In the genomic region with DNA sequence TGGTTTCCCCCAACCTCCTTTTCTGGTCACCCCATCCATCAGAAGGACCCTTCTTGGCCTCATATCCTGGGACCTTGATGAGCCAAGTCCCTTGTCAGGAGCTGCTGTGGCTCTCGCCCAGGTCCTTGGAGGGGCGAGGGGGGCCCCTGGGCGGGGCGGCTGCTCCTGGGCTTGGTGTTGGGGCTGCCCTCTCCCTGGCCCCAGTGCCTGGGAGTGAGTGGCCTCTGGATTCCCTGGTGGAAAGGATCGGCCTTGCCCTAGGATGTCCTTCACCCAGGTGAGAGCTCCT, we compare ENCODE assay signal across 10 cellular contexts. TPM values are rescaled to one million over a fixed set of nuclear protein-coding genes. Genes with fewer than 3 reads are reported as not detected.
A peak's percentile ranks its signal among the peaks of the same experiment; 100 is the strongest.
DNase-seq lines count a peak whose midpoint lies in the region; ATAC-seq, FAIRE-seq and TF ChIP-seq lines count a peak whose summit lies in the region.
"Had no signal": no experiment of that assay in that cellular context is flagged by ENCODE, and none has a peak within 500 bp of the region (broad histone marks: within the 10 kb centered on the region; RNA-seq: fewer than 3 reads in every experiment).

No MANE protein-coding gene starts in this region.

- H3K4me2 ChIP-seq in hepatocyte = peak overlapping the region; percentile 65

- DNase-seq in HL-60 (ENCODE audit: low read depth in 1 of 2, low spot score in 1 of 2) = no peak
- no peak for DNase-seq in T-helper 17 cell
- no peak for DNase-seq in hepatocyte (ENCODE audit: low spot score)
- no peak for DNase-seq in spleen
- DNase-seq in kidney tubule cell (ENCODE audit: low spot score) = no peak
- no peak for DNase-seq in RCC 7860 (ENCODE audit: low spot score)
- DNase-seq in pons (ENCODE audit: low spot score) = no peak
- DNase-seq: NCI-H187 treated with DMSO at 0.1 percent for 48 hours had no signal

- no peak for TF ChIP-seq POLR2A in spleen (IDR thresholded peaks at IDR 0.05)

- H3K4me3 Mint-ChIP-seq in T-helper 17 cell = peak overlapping the region; percentile 7
- H3K4me3 Mint-ChIP-seq: nephron had no signal

- intact Hi-C loops in spleen (cut with DNase I; ENCODE audit: low total_unique reads) = no loop called here

- 76% methylated on average over 5 of the region's 5 CpGs for WGBS in hepatocyte (ENCODE audit: low lambda C conversion rate, missing lambda C conversion rate)
- 19 to 32% (median 25%) methylated on average over 4 to 5 of the region's 5 CpGs for WGBS in spleen, 5 donors

- H3K36me3 Mint-ChIP-seq in T-helper 17 cell (ENCODE audit: low read depth) = no peaks in the 10 kb centered on the region

- no peak overlapping the region for H3K27ac Mint-ChIP-seq in T-helper 17 cell

- H3K27ac ChIP-seq in HL-60 (replicated peaks) (peak overlapping the region; percentile 69), hepatocyte (peak overlapping the region; percentile 12), spleen (peak overlapping the region in 5 of 8 donors; percentile 2 to 64 (median 56))

- H4K20me1 ChIP-seq in hepatocyte (ENCODE audit: insufficient read depth, poor library complexity, severe bottlenecking) = no peaks in the 10 kb centered on the region

- FAIRE-seq in RCC 7860 (lab: Jason Lieb, UNC) = no peak
- FAIRE-seq: astrocyte had no signal

- no peaks in the 10 kb centered on the region for H3K27me3 Mint-ChIP-seq in T-helper 17 cell

- peaks cover 6% of the 10 kb centered on the region for H3K4me1 Mint-ChIP-seq in T-helper 17 cell

- no peak overlapping the region for H2AFZ ChIP-seq in hepatocyte

- H3K4me3 ChIP-seq in HL-60 (replicated peaks; ENCODE audit: insufficient read depth, low read length) (0 out of 2 replicates have a peak overlapping the region, but pooled peaks have one; percentile 16), hepatocyte (no peak overlapping the region), spleen (peak overlapping the region in 4 of 8 donors; percentile 21 to 60 (median 32))

- H3K4me1 ChIP-seq in hepatocyte (ENCODE audit: insufficient read depth) = peaks cover 23% of the 10 kb centered on the region
- H3K4me1 ChIP-seq in spleen = peaks cover 18 to 44% (median 25%) of the 10 kb centered on the region in 6 donors

- H3K27me3 ChIP-seq in HL-60 (ENCODE audit: insufficient read depth, poor library complexity, severe bottlenecking) = peaks cover 1% of the 10 kb centered on the region
- H3K27me3 ChIP-seq in hepatocyte = peaks cover 25% of the 10 kb centered on the region
- peaks cover 0 to 64% (median 24%) of the 10 kb centered on the region in 7 donors for H3K27me3 ChIP-seq in spleen (replicated peaks in 1 of 7)

- H3K36me3 ChIP-seq in hepatocyte (replicated peaks; ENCODE audit: insufficient read depth, low read depth) (no peaks in the 10 kb centered on the region), spleen (no peaks in the 10 kb centered on the region)

- TF ChIP-seq CTCF in HL-60 (IDR thresholded peaks at IDR 0.05; ENCODE audit: insufficient read depth, low read length) = no peak
- no peak for TF ChIP-seq CTCF in hepatocyte (IDR thresholded peaks at IDR 0.05; ENCODE audit: poor library complexity)
- no peak for TF ChIP-seq CTCF in spleen (IDR thresholded peaks at IDR 0.05 in 8 of 11, conservative IDR thresholded peaks at IDR 0.05 in 3 of 11)

- no peaks in the 10 kb centered on the region for H3K79me2 ChIP-seq in hepatocyte

- no peaks in the 10 kb centered on the region for H3K9me2 ChIP-seq in hepatocyte (replicated peaks; ENCODE audit: insufficient read depth)

- no peak for ATAC-seq in T-helper 17 cell

- H3K9me3 ChIP-seq in T-helper 17 cell (ENCODE audit: control insufficient read depth, low read length, poor library complexity, severe bottlenecking) = no peaks in the 10 kb centered on the region
- no peaks in the 10 kb centered on the region for H3K9me3 ChIP-seq in hepatocyte (ENCODE audit: low read depth)
- no peaks in the 10 kb centered on the region for H3K9me3 ChIP-seq in spleen

RNA-seq across cellular contexts. Expression of gene NOTUM, which starts 6.2 kb away (rescaled TPM):
- total RNA-seq in T-helper 17 cell (not detected), hepatocyte (1.0 and 1.8 TPM in 2 replicates), spleen (under 1 TPM in 2 of 7 donors, not detected in 5; 0.28 to 0.85 TPM)
- polyA plus RNA-seq in hepatocyte (1.2 and 4.7 TPM in 2 replicates), spleen (under 1 TPM; 0.03 to 0.11 (median 0.06) TPM)

RNA-seq across cellular contexts. Expression of gene ASPSCR1, which starts 10.2 kb away (rescaled TPM):
- total RNA-seq in T-helper 17 cell = 10 to 100 TPM; 38.1 to 40.1 TPM
- 27.5 and 28.4 TPM in 2 replicates for total RNA-seq in hepatocyte
- 45.9 and 56.8 TPM in 2 replicates for polyA plus RNA-seq in hepatocyte
- 10 to 100 TPM; 20.2 to 44.5 (median 26.0) TPM for total RNA-seq in spleen
- 10 to 100 TPM; 33.7 to 58.8 (median 55.5) TPM for polyA plus RNA-seq in spleen

RNA-seq across cellular contexts. Expression of gene MYADML2, which starts 20.2 kb away (rescaled TPM):
- total RNA-seq in T-helper 17 cell = not detected
- total RNA-seq in hepatocyte = not detected in 2 replicates
- 0.06 TPM in 2 replicates for polyA plus RNA-seq in hepatocyte
- total RNA-seq in spleen = not detected
- not detected for polyA plus RNA-seq in spleen
- total RNA-seq: astrocyte had no signal

RNA-seq across cellular contexts. Expression of gene PYCR1, which starts 30.1 kb away (rescaled TPM):
- total RNA-seq in T-helper 17 cell = 1 to 10 TPM in 1 of 2 donors, under 1 TPM in 1; 0.72 to 1.9 TPM
- 109 and 113 TPM in 2 replicates for total RNA-seq in hepatocyte
- 149 and 162 TPM in 2 replicates for polyA plus RNA-seq in hepatocyte
- total RNA-seq in spleen = 10 to 100 TPM in 1 of 7 donors, 1 to 10 TPM in 6; 3.4 to 10.8 (median 5.5) TPM
- 1 to 10 TPM; 1.7 to 6.4 (median 5.0) TPM for polyA plus RNA-seq in spleen

RNA-seq across cellular contexts. Expression of gene MAFG, which starts 39.7 kb away (rescaled TPM):
- total RNA-seq in T-helper 17 cell (10 to 100 TPM; 15.4 to 23.0 TPM), hepatocyte (18.1 and 21.3 TPM in 2 replicates), spleen (10 to 100 TPM; 22.3 to 41.4 (median 24.2) TPM)
- polyA plus RNA-seq in hepatocyte (28.5 and 37.4 TPM in 2 replicates), spleen (10 to 100 TPM in 1 of 3 donors, 1 to 10 TPM in 2; 3.2 to 14.2 (median 3.7) TPM)

Comparison
In these comparisons a context has a peak if more than half of its experiments do, and no peak if none do; other contexts are left out.
1. H3K27ac ChIP-seq: peak in every context shown above with its lines; median percentile 69 in HL-60; 56 in spleen; 12 in hepatocyte.